34 cellular contexts compared by ENCODE assay signal in the genomic region with DNA sequence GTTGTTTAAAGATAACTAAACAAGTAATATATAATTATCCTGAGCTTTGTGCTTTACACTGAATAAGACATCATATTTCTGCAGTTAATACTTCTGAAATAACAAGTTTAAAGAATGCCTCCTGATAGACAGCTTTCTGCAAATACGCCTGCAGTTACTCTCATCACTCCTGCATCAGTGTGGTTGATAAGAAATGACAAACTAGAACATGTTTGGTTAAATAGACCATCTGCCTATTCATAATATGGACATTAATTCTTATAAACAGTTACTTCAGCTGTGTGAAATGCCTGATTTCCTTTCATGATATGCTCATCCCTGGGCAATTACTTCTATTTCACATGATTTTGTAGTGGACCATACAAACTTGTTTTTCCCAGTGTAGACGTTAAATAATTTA. TPM values are rescaled to one million over a fixed set of nuclear protein-coding genes. Genes with fewer than 3 reads are reported as not detected.
"Had no signal": no experiment of that assay in that cellular context is flagged by ENCODE, and none has a peak within 500 bp of the region (broad histone marks: within the 10 kb centered on the region; RNA-seq: fewer than 3 reads in every experiment).

No MANE protein-coding gene starts in this region.

- H3K4me3 Mint-ChIP-seq: activated CD4-positive, alpha-beta memory T cell treated with anti-CD3 and anti-CD28 coated beads for 36 hours; activated CD4-positive, alpha-beta T cell treated with anti-CD3 and anti-CD28 coated beads for 36 hours; activated CD4-positive, alpha-beta T cell treated with anti-CD3 and anti-CD28 coated beads, Interleukin-2, amount 10 ng/mL, durations not matched to agents 24 days and 14 days; activated CD8-positive, alpha-beta memory T cell treated with anti-CD3 and anti-CD28 coated beads, Interleukin-2, amount 10 ng/mL, durations not matched to agents 7 days and 5 days; activated CD8-positive, alpha-beta T cell treated with anti-CD3 and anti-CD28 coated beads, Interleukin-2, amount 10 ng/mL, durations not matched to agents 7 days and 5 days; activated naive CD4-positive, alpha-beta T cell treated with anti-CD3 and anti-CD28 coated beads for 36 hours; activated naive CD4-positive, alpha-beta T cell treated with anti-CD3 and anti-CD28 coated beads, Interleukin-2, amount 50 U/mL, for 24 hours; activated naive CD8-positive, alpha-beta T cell treated with anti-CD3 and anti-CD28 coated beads for 36 hours; activated naive CD8-positive, alpha-beta T cell treated with anti-CD3 and anti-CD28 coated beads, Interleukin-2, amount 50 U/mL, for 24 hours; activated T-helper 1 cell treated with anti-CD3 and anti-CD28 coated beads, Interleukin-12 subunit alpha, Interleukin-12 subunit beta, Interleukin-2, Interleukin-4 antibody, amounts not matched to agents 30 ng/mL and 10 ng/mL and 1 ng/mL, durations not matched to agents 14 hours and 24 hours and 36 hours; brain had no signal

- H3K27me3 Mint-ChIP-seq: activated CD4-positive, alpha-beta memory T cell treated with anti-CD3 and anti-CD28 coated beads for 36 hours; activated CD4-positive, alpha-beta T cell treated with anti-CD3 and anti-CD28 coated beads for 36 hours; activated CD4-positive, alpha-beta T cell treated with anti-CD3 and anti-CD28 coated beads, Interleukin-2, amount 10 ng/mL, durations not matched to agents 24 days and 14 days; activated CD8-positive, alpha-beta memory T cell treated with anti-CD3 and anti-CD28 coated beads, Interleukin-2, amount 10 ng/mL, durations not matched to agents 7 days and 5 days; activated naive CD4-positive, alpha-beta T cell treated with anti-CD3 and anti-CD28 coated beads, Interleukin-2, amount 50 U/mL, for 24 hours; activated naive CD8-positive, alpha-beta T cell treated with anti-CD3 and anti-CD28 coated beads for 36 hours; activated naive CD8-positive, alpha-beta T cell treated with anti-CD3 and anti-CD28 coated beads, Interleukin-2, amount 50 U/mL, for 24 hours; brain had no signal

- H3K36me3 ChIP-seq: adrenal gland, ascending aorta, breast epithelium, cardiac muscle cell, colonic mucosa, esophagus squamous epithelium, gastrocnemius medialis had no signal

- H3K9me3 Mint-ChIP-seq: activated CD4-positive, alpha-beta T cell treated with anti-CD3 and anti-CD28 coated beads, Interleukin-2, amount 10 ng/mL, durations not matched to agents 24 days and 14 days; activated naive CD4-positive, alpha-beta T cell treated with anti-CD3 and anti-CD28 coated beads for 36 hours; activated naive CD4-positive, alpha-beta T cell treated with anti-CD3 and anti-CD28 coated beads, Interleukin-2, amount 50 U/mL, for 24 hours; activated T-helper 2 cell treated with anti-CD3 and anti-CD28 coated beads, Interferon-gamma antibody, Interleukin-2, Interleukin-4, amounts not matched to agents 10 μg/mL and 5 μg/mL and 100 μg/mL, durations not matched to agents 14 hours and 24 hours and 36 hours had no signal

- ATAC-seq: activated CD4-positive, alpha-beta T cell treated with anti-CD3 and anti-CD28 coated beads for 36 hours; activated CD8-positive, alpha-beta memory T cell treated with anti-CD3 and anti-CD28 coated beads, Interleukin-2, amount 10 ng/mL, durations not matched to agents 7 days and 5 days; activated CD8-positive, alpha-beta T cell treated with anti-CD3 and anti-CD28 coated beads, Interleukin-2, amount 10 ng/mL, durations not matched to agents 7 days and 5 days; activated naive CD8-positive, alpha-beta T cell treated with anti-CD3 and anti-CD28 coated beads, Interleukin-2, amount 50 U/mL, for 24 hours; foreskin keratinocyte; gastrocnemius medialis had no signal

- H3K27ac Mint-ChIP-seq: activated CD4-positive, alpha-beta memory T cell treated with anti-CD3 and anti-CD28 coated beads for 36 hours; activated CD4-positive, alpha-beta T cell treated with anti-CD3 and anti-CD28 coated beads for 36 hours; activated CD4-positive, alpha-beta T cell treated with anti-CD3 and anti-CD28 coated beads, Interleukin-2, amount 10 ng/mL, durations not matched to agents 24 days and 14 days; activated CD8-positive, alpha-beta memory T cell treated with anti-CD3 and anti-CD28 coated beads, Interleukin-2, amount 10 ng/mL, durations not matched to agents 7 days and 5 days; activated CD8-positive, alpha-beta T cell treated with anti-CD3 and anti-CD28 coated beads, Interleukin-2, amount 10 ng/mL, durations not matched to agents 7 days and 5 days; activated naive CD4-positive, alpha-beta T cell treated with anti-CD3 and anti-CD28 coated beads for 36 hours; activated naive CD4-positive, alpha-beta T cell treated with anti-CD3 and anti-CD28 coated beads, Interleukin-2, amount 50 U/mL, for 24 hours; activated naive CD8-positive, alpha-beta T cell treated with anti-CD3 and anti-CD28 coated beads for 36 hours; activated naive CD8-positive, alpha-beta T cell treated with anti-CD3 and anti-CD28 coated beads, Interleukin-2, amount 50 U/mL, for 24 hours; activated T-helper 1 cell treated with anti-CD3 and anti-CD28 coated beads, Interleukin-12 subunit alpha, Interleukin-12 subunit beta, Interleukin-2, Interleukin-4 antibody, amounts not matched to agents 30 ng/mL and 10 ng/mL and 1 ng/mL, durations not matched to agents 14 hours and 24 hours and 36 hours; activated T-helper 2 cell treated with anti-CD3 and anti-CD28 coated beads, Interferon-gamma antibody, Interleukin-2, Interleukin-4, amounts not matched to agents 10 μg/mL and 5 μg/mL and 100 μg/mL, durations not matched to agents 14 hours and 24 hours and 36 hours had no signal

- H3K4me1 Mint-ChIP-seq: activated CD4-positive, alpha-beta T cell treated with anti-CD3 and anti-CD28 coated beads for 36 hours; activated CD4-positive, alpha-beta T cell treated with anti-CD3 and anti-CD28 coated beads, Interleukin-2, amount 10 ng/mL, durations not matched to agents 24 days and 14 days; activated CD8-positive, alpha-beta memory T cell treated with anti-CD3 and anti-CD28 coated beads, Interleukin-2, amount 10 ng/mL, durations not matched to agents 7 days and 5 days; activated naive CD4-positive, alpha-beta T cell treated with anti-CD3 and anti-CD28 coated beads, Interleukin-2, amount 50 U/mL, for 24 hours; activated naive CD8-positive, alpha-beta T cell treated with anti-CD3 and anti-CD28 coated beads for 36 hours; activated naive CD8-positive, alpha-beta T cell treated with anti-CD3 and anti-CD28 coated beads, Interleukin-2, amount 50 U/mL, for 24 hours had no signal

- H3K9me3 ChIP-seq: adrenal gland, ascending aorta, breast epithelium, colonic mucosa, esophagus squamous epithelium, gastrocnemius medialis had no signal

- H3K27ac ChIP-seq: adrenal gland, ascending aorta, breast epithelium, cardiac muscle cell, colonic mucosa, epithelial cell of prostate, esophagus squamous epithelium, foreskin keratinocyte, gastrocnemius medialis had no signal

- H3K4me3 ChIP-seq: adrenal gland, ascending aorta, breast epithelium, cardiac muscle cell, colonic mucosa, esophagus squamous epithelium, gastrocnemius medialis had no signal

- H3K36me3 Mint-ChIP-seq: activated CD4-positive, alpha-beta memory T cell treated with anti-CD3 and anti-CD28 coated beads for 36 hours; activated CD8-positive, alpha-beta memory T cell treated with anti-CD3 and anti-CD28 coated beads, Interleukin-2, amount 10 ng/mL, durations not matched to agents 7 days and 5 days; activated naive CD4-positive, alpha-beta T cell treated with anti-CD3 and anti-CD28 coated beads, Interleukin-2, amount 50 U/mL, for 24 hours; activated naive CD8-positive, alpha-beta T cell treated with anti-CD3 and anti-CD28 coated beads for 36 hours had no signal

- H3K27me3 ChIP-seq: adrenal gland, ascending aorta, breast epithelium, cardiac muscle cell, colonic mucosa, esophagus squamous epithelium, foreskin keratinocyte, gastrocnemius medialis had no signal

- DNase-seq: activated CD4-positive, alpha-beta memory T cell treated with anti-CD3 and anti-CD28 coated beads for 36 hours; activated CD4-positive, alpha-beta T cell treated with anti-CD3 and anti-CD28 coated beads for 36 hours; activated CD4-positive, alpha-beta T cell treated with anti-CD3 and anti-CD28 coated beads, Interleukin-2, amount 10 ng/mL, durations not matched to agents 24 days and 14 days; activated CD4-positive, CD25-positive, alpha-beta regulatory T cell; activated CD4-positive, CD25-positive, alpha-beta regulatory T cell treated with anti-CD3 and anti-CD28 coated beads, Interleukin-2, amount 50 U/mL, for 72 hours; activated CD8-positive, alpha-beta memory T cell treated with anti-CD3 and anti-CD28 coated beads, Interleukin-2, amount 10 ng/mL, durations not matched to agents 7 days and 5 days; activated CD8-positive, alpha-beta memory T cell treated with anti-CD3 and anti-CD28 coated beads, Interleukin-2, amount 50 U/mL, for 4 hours; activated CD8-positive, alpha-beta T cell treated with anti-CD3 and anti-CD28 coated beads, Interleukin-2, amount 10 ng/mL, durations not matched to agents 7 days and 5 days; activated effector memory CD4-positive, alpha-beta T cell treated with anti-CD3 and anti-CD28 coated beads, Interleukin-2, amount 50 U/mL, for 16 hours; activated naive CD4-positive, alpha-beta T cell treated with anti-CD3 and anti-CD28 coated beads for 36 hours; activated naive CD8-positive, alpha-beta T cell treated with anti-CD3 and anti-CD28 coated beads for 36 hours; activated naive CD8-positive, alpha-beta T cell treated with anti-CD3 and anti-CD28 coated beads, Interleukin-2, amount 50 U/mL, for 24 hours; activated T-cell treated with anti-CD3 and anti-CD28 coated beads, Interleukin-2, amount 50 U/mL, for 1 hour; activated T-cell treated with anti-CD3 and anti-CD28 coated beads, Interleukin-2, amount 50 U/mL, for 48 hours; adrenal gland; central memory CD4-positive, alpha-beta T cell; cerebellar nuclear complex; colonic mucosa; effector CD8-positive, alpha-beta T cell; esophagus squamous epithelium; foreskin keratinocyte; gastrocnemius medialis; glutamatergic neuron; T-helper 2 cell had no signal

- H3K4me1 ChIP-seq: ascending aorta, breast epithelium, colonic mucosa, esophagus squamous epithelium, gastrocnemius medialis had no signal

RNA-seq across cellular contexts. Expression of a gene that starts 7.0 kb away (rescaled TPM):
- total RNA-seq: activated CD4-positive, alpha-beta memory T cell treated with anti-CD3 and anti-CD28 coated beads for 36 hours; activated CD4-positive, alpha-beta T cell treated with anti-CD3 and anti-CD28 coated beads for 36 hours; activated CD4-positive, alpha-beta T cell treated with anti-CD3 and anti-CD28 coated beads, Interleukin-2, amount 10 ng/mL, durations not matched to agents 24 days and 14 days; activated CD8-positive, alpha-beta memory T cell treated with anti-CD3 and anti-CD28 coated beads for 36 hours; activated CD8-positive, alpha-beta memory T cell treated with anti-CD3 and anti-CD28 coated beads, Interleukin-2, amount 10 ng/mL, durations not matched to agents 7 days and 5 days; activated CD8-positive, alpha-beta T cell treated with anti-CD3 and anti-CD28 coated beads, Interleukin-2, amount 10 ng/mL, durations not matched to agents 7 days and 5 days; activated naive CD4-positive, alpha-beta T cell treated with anti-CD3 and anti-CD28 coated beads for 36 hours; activated naive CD8-positive, alpha-beta T cell treated with anti-CD3 and anti-CD28 coated beads for 36 hours; activated T-helper 1 cell treated with anti-CD3 and anti-CD28 coated beads, Interleukin-12 subunit alpha, Interleukin-12 subunit beta, Interleukin-2, Interleukin-4 antibody, amounts not matched to agents 30 ng/mL and 10 ng/mL and 1 ng/mL, durations not matched to agents 14 hours and 24 hours and 36 hours; T-helper 1 cell treated with Interleukin-12 subunit alpha and Interleukin-12 subunit beta and Interleukin-4 antibody, amounts not matched to agents 30 ng/mL and 1 ng/mL, for 36 hours had no signal
